Comparison of ENCODE assay signal across 15 cellular contexts in genomic region chr3:32147935-32148334, GRCh38. TPM values are rescaled to one million over a fixed set of nuclear protein-coding genes. Genes with fewer than 3 reads are reported as not detected.
DNase-seq lines count a peak whose midpoint lies in the region; ATAC-seq and TF ChIP-seq lines count a peak whose summit lies in the region.
"Had no signal": no experiment of that assay in that cellular context is flagged by ENCODE, and none has a peak within 500 bp of the region (broad histone marks: within the 10 kb centered on the region; RNA-seq: fewer than 3 reads in every experiment).

No MANE protein-coding gene starts in this region.

- H3K9me3 ChIP-seq in Caco-2 (no peaks in the 10 kb centered on the region), HUES48 (ENCODE audit: control insufficient read depth, insufficient read depth, low read length) (no peaks in the 10 kb centered on the region), T-helper 17 cell (ENCODE audit: control insufficient read depth, low read length, poor library complexity, severe bottlenecking) (no peaks in the 10 kb centered on the region), vagina (no peaks in the 10 kb centered on the region)
- no peaks in the 10 kb centered on the region for H3K9me3 ChIP-seq in CD8-positive, alpha-beta T cell (ENCODE audit: low read length)
- H3K9me3 ChIP-seq: heart left ventricle had no signal

- no peak for TF ChIP-seq POLR2A in vagina (IDR thresholded peaks at IDR 0.05)

- POLR2A ChIA-PET in Caco-2 (lab: Charles Lee), result no interaction called here
- POLR2A ChIA-PET in CD8-positive, alpha-beta T cell (lab: Charles Lee), result no interaction called here

- H3K9ac ChIP-seq in HUES48 (ENCODE audit: low read depth, low read length), result no peak overlapping the region

- intact Hi-C loops in Caco-2 (cut with micrococcal nuclease; ENCODE audit: unreplicated experiment), result no loop called here
- intact Hi-C loops in CD8-positive, alpha-beta T cell (cut with DNase I, micrococcal nuclease), result loop anchor here in 1 of 2 experiments (10.0 kb wide), 1 partner anchor 423 kb away; no protein-coding TSS in a partner anchor
- intact Hi-C loops in vagina (cut with DNase I), result no loop called here

- H3K4me3 Mint-ChIP-seq in Caco-2 (ENCODE audit: unreplicated experiment), result no peak overlapping the region
- no peak overlapping the region for H3K4me3 Mint-ChIP-seq in T-helper 17 cell
- H3K4me3 Mint-ChIP-seq in CD8-positive, alpha-beta T cell, result no peak overlapping the region
- H3K4me3 Mint-ChIP-seq: activated naive CD4-positive, alpha-beta T cell treated with anti-CD3 and anti-CD28 coated beads, Interleukin-2, amount 10 ng/mL, durations not matched to agents 7 days and 5 days had no signal

- H3K4me3 ChIP-seq in Caco-2 (ENCODE audit: low read depth, low read length) (no peak overlapping the region), HUES48 (ENCODE audit: low read depth, low read length) (no peak overlapping the region), vagina (no peak overlapping the region)
- H3K4me3 ChIP-seq in CD8-positive, alpha-beta T cell (ENCODE audit: low read depth, low read length), result no peak overlapping the region
- H3K4me3 ChIP-seq: heart left ventricle had no signal

- CTCF ChIA-PET in Caco-2 (lab: Charles Lee), result no interaction called here
- CTCF ChIA-PET in CD8-positive, alpha-beta T cell (lab: Charles Lee), result interaction anchor here (1.0 kb wide), 1 partner anchor 129 kb away, joined by 3 read pairs; no protein-coding TSS in a partner anchor

- H3K36me3 Mint-ChIP-seq in Caco-2 (ENCODE audit: insufficient read depth, unreplicated experiment) (peaks cover 5% of the 10 kb centered on the region), T-helper 17 cell (ENCODE audit: low read depth) (peaks cover 5% of the 10 kb centered on the region)
- peaks cover 69% of the 10 kb centered on the region for H3K36me3 Mint-ChIP-seq in CD8-positive, alpha-beta T cell

- H3K9me3 Mint-ChIP-seq in Caco-2 (ENCODE audit: unreplicated experiment), result no peaks in the 10 kb centered on the region
- no peaks in the 10 kb centered on the region for H3K9me3 Mint-ChIP-seq in CD8-positive, alpha-beta T cell
- H3K9me3 Mint-ChIP-seq: activated naive CD4-positive, alpha-beta T cell treated with anti-CD3 and anti-CD28 coated beads, Interleukin-2, amount 10 ng/mL, durations not matched to agents 7 days and 5 days had no signal

- H3K36me3 ChIP-seq in Caco-2 (ENCODE audit: control insufficient read depth, insufficient read depth, low read length), result 0 out of 2 replicates have a peak, but pooled peaks cover 1% of the 10 kb centered on the region
- H3K36me3 ChIP-seq in HUES48 (ENCODE audit: control insufficient read depth, insufficient read depth, low read length), result no peaks in the 10 kb centered on the region
- peaks cover 16% of the 10 kb centered on the region for H3K36me3 ChIP-seq in CD8-positive, alpha-beta T cell (ENCODE audit: insufficient read depth, low read length)
- H3K36me3 ChIP-seq in vagina, result peaks cover 0 to 11% of the 10 kb centered on the region in 2 donors

- TF ChIP-seq CTCF in Caco-2 (IDR thresholded peaks at IDR 0.05; ENCODE audit: insufficient read depth in 1 of 2, low read depth in 1 of 2, low read length in 1 of 2, severe bottlenecking in 1 of 2, unreplicated experiment in 1 of 2) (no peak), vagina (IDR thresholded peaks at IDR 0.05) (no peak)
- no peak for TF ChIP-seq CTCF in CD8-positive, alpha-beta T cell (IDR thresholded peaks at IDR 0.05)

- H3K4me1 Mint-ChIP-seq in Caco-2 (ENCODE audit: low read depth, unreplicated experiment) (peaks cover 17% of the 10 kb centered on the region), T-helper 17 cell (peaks cover 5% of the 10 kb centered on the region)
- H3K4me1 Mint-ChIP-seq in CD8-positive, alpha-beta T cell (ENCODE audit: low read depth), result peaks cover 7% of the 10 kb centered on the region

- DNase-seq in Caco-2, result no peak
- no peak for DNase-seq in T-helper 17 cell
- peak; percentile 60 for DNase-seq in medulla oblongata (ENCODE audit: extremely low spot score)
- DNase-seq in CD8-positive, alpha-beta T cell, result no peak
- DNase-seq in vagina (ENCODE audit: extremely low spot score in 2 of 2), result no peak
- no peak for DNase-seq in activated CD4-positive, alpha-beta T cell treated with anti-CD3 and anti-CD28 coated beads, Interleukin-2, amount 50 U/mL, for 48 hours
- DNase-seq in ecto neural progenitor cell (ENCODE audit: low spot score), result no peak
- DNase-seq: activated naive CD4-positive, alpha-beta T cell treated with anti-CD3 and anti-CD28 coated beads, Interleukin-2, amount 10 ng/mL, durations not matched to agents 7 days and 5 days; GDM1; heart left ventricle; left cardiac atrium; MV-4-11; NCI-H526; stimulated activated naive CD8-positive, alpha-beta T cell treated with anti-CD3 and anti-CD28 coated beads, Interleukin-15, Interleukin-2, amounts not matched to agents 100 U/mL and 50 U/mL, for 24 hours had no signal

- no peak for ATAC-seq in T-helper 17 cell
- no peak for ATAC-seq in CD8-positive, alpha-beta T cell
- ATAC-seq: heart left ventricle; left cardiac atrium; stimulated activated naive CD8-positive, alpha-beta T cell treated with anti-CD3 and anti-CD28 coated beads, Interleukin-15, Interleukin-2, amounts not matched to agents 100 U/mL and 50 U/mL, for 24 hours had no signal

- H3K27ac Mint-ChIP-seq in Caco-2 (ENCODE audit: unreplicated experiment) (peak overlapping the region; percentile 73), T-helper 17 cell (peak overlapping the region; percentile 83)
- H3K27ac Mint-ChIP-seq in CD8-positive, alpha-beta T cell, result no peak overlapping the region
- H3K27ac Mint-ChIP-seq: activated naive CD4-positive, alpha-beta T cell treated with anti-CD3 and anti-CD28 coated beads, Interleukin-2, amount 10 ng/mL, durations not matched to agents 7 days and 5 days had no signal

- H3K27me3 Mint-ChIP-seq in Caco-2 (ENCODE audit: insufficient read depth, unreplicated experiment) (no peaks in the 10 kb centered on the region), T-helper 17 cell (no peaks in the 10 kb centered on the region)
- no peaks in the 10 kb centered on the region for H3K27me3 Mint-ChIP-seq in CD8-positive, alpha-beta T cell (ENCODE audit: low read depth)
- H3K27me3 Mint-ChIP-seq: activated naive CD4-positive, alpha-beta T cell treated with anti-CD3 and anti-CD28 coated beads, Interleukin-2, amount 10 ng/mL, durations not matched to agents 7 days and 5 days had no signal

- H3K27ac ChIP-seq in HUES48 (ENCODE audit: low read depth, low read length), result peak overlapping the region; percentile 49
- H3K27ac ChIP-seq in CD8-positive, alpha-beta T cell (ENCODE audit: low read depth, low read length), result no peak overlapping the region
- no peak overlapping the region for H3K27ac ChIP-seq in vagina
- H3K27ac ChIP-seq: heart left ventricle had no signal

- no TSS peak for BruUV-seq in Caco-2 (replicated peaks; lab: Mats Ljungman, UMichigan)

- H3K27me3 ChIP-seq in Caco-2 (replicated peaks; ENCODE audit: control insufficient read depth, insufficient read depth, low read length), result no peaks in the 10 kb centered on the region
- no peaks in the 10 kb centered on the region for H3K27me3 ChIP-seq in HUES48 (ENCODE audit: control insufficient read depth, insufficient read depth, low read length)
- H3K27me3 ChIP-seq in CD8-positive, alpha-beta T cell (ENCODE audit: insufficient read depth, low read length), result no peaks in the 10 kb centered on the region
- no peaks in the 10 kb centered on the region for H3K27me3 ChIP-seq in vagina
- H3K27me3 ChIP-seq: heart left ventricle had no signal

- H3K4me1 ChIP-seq in Caco-2 (peaks cover 25% of the 10 kb centered on the region), HUES48 (ENCODE audit: control insufficient read depth, insufficient read depth, low read length) (peaks cover 20% of the 10 kb centered on the region), vagina (no peaks in the 10 kb centered on the region)
- no peaks in the 10 kb centered on the region for H3K4me1 ChIP-seq in CD8-positive, alpha-beta T cell (ENCODE audit: insufficient read depth, low read length)

RNA-seq across cellular contexts. Expression of gene GPD1L, which starts 41.5 kb away (rescaled TPM):
- total RNA-seq in Caco-2 (2022) (8.8 and 9.3 TPM in 2 replicates), T-helper 17 cell (10 to 100 TPM; 24.1 to 32.6 TPM), vagina (57.5 TPM)
- total RNA-seq in CD8-positive, alpha-beta T cell, result 1 to 10 TPM; 9.5 to 9.8 TPM
